Comparison of ENCODE assay signal across 4 cellular contexts in the genomic region with DNA sequence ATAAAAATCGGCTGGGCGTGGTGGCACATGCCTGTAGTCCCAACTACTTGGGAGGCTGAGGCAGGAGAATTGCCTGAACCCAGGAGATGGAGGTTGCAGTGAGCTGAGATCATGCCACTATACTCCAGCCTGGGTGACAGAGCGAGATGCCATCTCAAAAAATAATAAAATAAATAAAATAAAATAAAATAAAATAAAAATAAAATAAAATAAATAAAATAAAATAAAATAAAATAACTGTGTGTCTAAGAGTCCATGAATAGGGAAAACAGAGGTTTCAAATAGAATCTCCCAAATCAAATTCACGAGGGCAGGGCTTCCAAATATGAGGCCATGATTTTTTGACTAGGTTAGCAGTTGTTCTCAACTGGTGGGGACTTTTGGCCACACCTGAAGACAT. TPM values are rescaled to one million over a fixed set of nuclear protein-coding genes. Genes with fewer than 3 reads are reported as not detected.
"Had no signal": no experiment of that assay in that cellular context is flagged by ENCODE, and none has a peak within 500 bp of the region (broad histone marks: within the 10 kb centered on the region; RNA-seq: fewer than 3 reads in every experiment).

No MANE protein-coding gene starts in this region.

RNA-seq across cellular contexts. Expression of gene DNAH3, which starts 35.1 kb away (rescaled TPM):
- total RNA-seq: activated CD4-positive, alpha-beta T cell treated with anti-CD3 and anti-CD28 coated beads, Interleukin-2, amount 10 ng/mL, durations not matched to agents 24 days and 14 days; activated naive CD8-positive, alpha-beta T cell treated with anti-CD3 and anti-CD28 coated beads for 36 hours; aorta; MCF 10A had no signal
- polyA plus RNA-seq: aorta had no signal
